14 cellular contexts compared by ENCODE assay signal in the genomic region with DNA sequence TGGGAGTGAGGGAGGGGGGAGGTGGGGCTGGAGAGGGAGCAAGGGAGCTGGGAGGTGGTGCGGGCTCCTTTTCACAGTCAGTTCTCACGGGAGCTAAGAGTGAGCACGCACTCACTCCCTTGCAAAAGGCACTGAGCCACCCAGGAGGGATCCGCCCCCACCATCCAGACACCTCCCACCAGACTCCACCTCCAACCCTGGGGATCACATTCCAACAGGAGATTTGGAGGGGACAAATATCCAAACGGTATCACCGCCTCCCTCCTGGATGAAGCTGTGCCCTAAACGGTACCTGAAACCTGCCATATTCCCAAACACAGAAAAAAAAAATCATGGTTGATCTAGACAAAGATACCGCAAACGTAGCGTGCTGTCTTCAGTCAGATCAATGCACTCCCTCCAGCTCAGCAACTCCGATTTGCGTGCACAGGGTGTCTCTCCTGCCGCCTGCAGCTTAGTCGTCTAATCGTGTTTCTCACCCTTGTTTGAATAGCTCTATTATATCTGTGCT. TPM values are rescaled to one million over a fixed set of nuclear protein-coding genes. Genes with fewer than 3 reads are reported as not detected.
DNase-seq lines count a peak whose midpoint lies in the region; ATAC-seq, FAIRE-seq and TF ChIP-seq lines count a peak whose summit lies in the region.
"Had no signal": no experiment of that assay in that cellular context is flagged by ENCODE, and none has a peak within 500 bp of the region (broad histone marks: within the 10 kb centered on the region; RNA-seq: fewer than 3 reads in every experiment).

No MANE protein-coding gene starts in this region.

- H3K27me3 ChIP-seq in hepatocyte: no peaks in the 10 kb centered on the region
- H3K27me3 ChIP-seq in pancreas: no peaks in the 10 kb centered on the region

- H3K4me3 ChIP-seq in HEK293 (ENCODE audit: low read depth, low read length) (no peak overlapping the region), hepatocyte (no peak overlapping the region), pancreas (peak overlapping the region in 2 of 4 donors; percentile 20 to 24)

- peaks cover 4% of the 10 kb centered on the region for H3K36me3 Mint-ChIP-seq in T-helper 17 cell (ENCODE audit: low read depth)

- peak overlapping the region; percentile 14 for H3K27ac Mint-ChIP-seq in T-helper 17 cell
- H3K27ac Mint-ChIP-seq: HFFc6 had no signal

- H3K79me2 ChIP-seq in hepatocyte: no peaks in the 10 kb centered on the region

- H3K4me1 ChIP-seq in HEK293 (ENCODE audit: control insufficient read depth, insufficient read depth, low read length) (no peaks in the 10 kb centered on the region), hepatocyte (ENCODE audit: insufficient read depth) (peaks cover 5% of the 10 kb centered on the region), pancreas (peaks cover 0 to 4% (median 0%) of the 10 kb centered on the region in 3 donors)

- CTCF ChIA-PET in HEK293 (lab: Yijun Ruan, JAX): interaction anchor here (0.7 kb wide), 1 partner anchor 115 kb away, joined by 3 read pairs; no protein-coding TSS in a partner anchor

- FAIRE-seq in pancreas (lab: Jason Lieb, UNC) (no peak), RCC 7860 (lab: Jason Lieb, UNC) (no peak)
- FAIRE-seq: islet of Langerhans had no signal

- H3K27me3 Mint-ChIP-seq in T-helper 17 cell: peaks cover 71% of the 10 kb centered on the region

- no peaks in the 10 kb centered on the region for H3K9me2 ChIP-seq in hepatocyte (replicated peaks; ENCODE audit: insufficient read depth)

- H2AFZ ChIP-seq in hepatocyte: no peak overlapping the region

- ATAC-seq in T-helper 17 cell (no peak), pancreas (peak; percentile 67 to 86 (median 76)), HG03025 (IDR thresholded peaks at IDR 0.05; ENCODE audit: low FRiP score, unreplicated experiment) (no peak)

- no peak overlapping the region for H3K4me3 Mint-ChIP-seq in T-helper 17 cell
- H3K4me3 Mint-ChIP-seq: HFFc6 had no signal

- POLR2A ChIA-PET in HEK293 (lab: Yijun Ruan, JAX): no interaction called here

- peak overlapping the region; percentile 69 for H3K4me2 ChIP-seq in hepatocyte

- no peaks in the 10 kb centered on the region for H4K20me1 ChIP-seq in hepatocyte (ENCODE audit: insufficient read depth, poor library complexity, severe bottlenecking)

- H3K4me1 Mint-ChIP-seq in T-helper 17 cell: peaks cover 3% of the 10 kb centered on the region

- H3K27ac ChIP-seq in HEK293 (ENCODE audit: extremely low read depth, low read depth, low read length) (no peak overlapping the region), hepatocyte (no peak overlapping the region), pancreas (no peak overlapping the region)
- H3K27ac ChIP-seq: epithelial cell of prostate had no signal

- WGBS in hepatocyte (ENCODE audit: low lambda C conversion rate, missing lambda C conversion rate): 5% methylated on average over 13 of the region's 15 CpGs
- 2 to 6% methylated on average over 15 of the region's 15 CpGs for WGBS in pancreas, 2 donors

- no peak for DNase-seq in T-helper 17 cell
- DNase-seq in hepatocyte (ENCODE audit: low spot score): peak; percentile 72
- peak in 4 of 6 donors; percentile 16 to 58 (median 34) for DNase-seq in pancreas
- no peak for DNase-seq in DMS 273 treated with DMSO at 0.1 percent for 48 hours (lab: John Stamatoyannopoulos, UW)
- DNase-seq in AG08395 (ENCODE audit: low spot score): no peak
- no peak for DNase-seq in RCC 7860 (ENCODE audit: low spot score)
- DNase-seq: HFFc6, OCI-M1 had no signal

- H3K9me3 ChIP-seq in HEK293 (ENCODE audit: control insufficient read depth, insufficient read depth, low read depth, low read length) (no peaks in the 10 kb centered on the region), T-helper 17 cell (ENCODE audit: control insufficient read depth, low read length, poor library complexity, severe bottlenecking) (no peaks in the 10 kb centered on the region), hepatocyte (ENCODE audit: low read depth) (no peaks in the 10 kb centered on the region), pancreas (no peaks in the 10 kb centered on the region)

- H3K36me3 ChIP-seq in HEK293 (ENCODE audit: control insufficient read depth in 2 of 2, insufficient read depth in 1 of 2, low read length in 2 of 2) (no peaks in the 10 kb centered on the region), hepatocyte (replicated peaks; ENCODE audit: insufficient read depth, low read depth) (no peaks in the 10 kb centered on the region), pancreas (no peaks in the 10 kb centered on the region)

- intact Hi-C loops in pancreas (cut with DNase I): no loop called here

- TF ChIP-seq CTCF in HEK293 (tag by site-specific recombination; IDR thresholded peaks at IDR 0.05): no peak
- peak; percentile 4 for TF ChIP-seq CTCF in hepatocyte (IDR thresholded peaks at IDR 0.05; ENCODE audit: poor library complexity)
- no peak for TF ChIP-seq CTCF in pancreas (IDR thresholded peaks at IDR 0.05)

TF ChIP-seq in HEK293, 187 proteins besides CTCF, POLR2A, EP300 and RAD21 (continues in another document):
- TF ChIP-seq ZNF76 (tag by site-specific recombination; IDR thresholded peaks at IDR 0.05; ENCODE audit: borderline replicate concordance, low read depth): no peak
- no peak for TF ChIP-seq ZNF138 (tag by site-specific recombination; IDR thresholded peaks at IDR 0.05; ENCODE audit: borderline replicate concordance)
- TF ChIP-seq ZNF544 (tag by site-specific recombination; IDR thresholded peaks at IDR 0.05): no peak
- no peak for TF ChIP-seq ZNF514 (tag by site-specific recombination; IDR thresholded peaks at IDR 0.05)
- no peak for TF ChIP-seq ZNF223 (tag by site-specific recombination; IDR thresholded peaks at IDR 0.05)
- no peak for TF ChIP-seq ZNF785 (tag by site-specific recombination; IDR thresholded peaks at IDR 0.05)
- peak; percentile 52; the same call in 1 of the 2 replicates for TF ChIP-seq WT1 (tag by site-specific recombination; IDR thresholded peaks at IDR 0.05)
- TF ChIP-seq GLIS2 (tag by site-specific recombination; IDR thresholded peaks at IDR 0.05): peak; percentile 26; the same call in 1 of the 2 replicates
- no peak for TF ChIP-seq ZNF112 (tag by site-specific recombination; IDR thresholded peaks at IDR 0.05)
- peak; percentile 61 for TF ChIP-seq ZBTB17 (tag by site-specific recombination; IDR thresholded peaks at IDR 0.05)
- no peak for TF ChIP-seq ZNF37A (tag by site-specific recombination; IDR thresholded peaks at IDR 0.05)
- no peak for TF ChIP-seq ZNF521 (tag by site-specific recombination; IDR thresholded peaks at IDR 0.05)
- TF ChIP-seq ZNF341 (tag by site-specific recombination; IDR thresholded peaks at IDR 0.05; ENCODE audit: low read depth): no peak
- TF ChIP-seq PATZ1 (tag by site-specific recombination; IDR thresholded peaks at IDR 0.05): peak; percentile 43; the same call in 1 of the 2 replicates
- TF ChIP-seq RBAK (tag by site-specific recombination; IDR thresholded peaks at IDR 0.05): no peak
- TF ChIP-seq ZNF560 (tag by site-specific recombination; IDR thresholded peaks at IDR 0.05; ENCODE audit: borderline replicate concordance): no peak
- no peak for TF ChIP-seq ZNF791 (tag by site-specific recombination; IDR thresholded peaks at IDR 0.05)
- no peak for TF ChIP-seq ZNF510 (tag by site-specific recombination; IDR thresholded peaks at IDR 0.05; ENCODE audit: insufficient replicate concordance)
- no peak for TF ChIP-seq ZNF621 (tag by site-specific recombination; IDR thresholded peaks at IDR 0.05)
- no peak for TF ChIP-seq GLI2 (tag by site-specific recombination; IDR thresholded peaks at IDR 0.05; ENCODE audit: borderline replicate concordance, low read depth)

RNA-seq across cellular contexts. Expression of gene PRKAG2, which starts 20.3 kb away (rescaled TPM):
- total RNA-seq in T-helper 17 cell: 10 to 100 TPM; 41.3 to 51.8 TPM
- total RNA-seq in hepatocyte: 14.0 and 17.8 TPM in 2 replicates
- 21.8 and 23.4 TPM in 2 replicates for polyA plus RNA-seq in hepatocyte
- total RNA-seq in pancreas: 10 to 100 TPM in 2 of 6 donors, 1 to 10 TPM in 4; 7.4 to 16.7 (median 9.2) TPM
- polyA plus RNA-seq in pancreas: 10 to 100 TPM in 1 of 2 donors, 1 to 10 TPM in 1; 8.6 to 13.1 TPM

RNA-seq across cellular contexts. Expression of gene GALNTL5, which starts 59.0 kb away (rescaled TPM):
- not detected for total RNA-seq in T-helper 17 cell
- total RNA-seq in hepatocyte: not detected in 2 replicates
- not detected in 2 replicates for polyA plus RNA-seq in hepatocyte
- not detected for total RNA-seq in pancreas
- not detected for polyA plus RNA-seq in pancreas
- total RNA-seq: HFFc6, renal cortical epithelial cell, urinary bladder had no signal
- polyA plus RNA-seq: urinary bladder had no signal

Comparison
In these comparisons a context has a peak if more than half of its experiments do, and no peak if none do; other contexts are left out.
1. ATAC-seq: peak in pancreas (4 of 4); none in T-helper 17 cell (single experiment) and HG03025 (single experiment).
2. DNase-seq: peak in hepatocyte (single experiment) and pancreas (4 of 6); none in T-helper 17 cell (0 of 3), DMS 273 treated with DMSO at 0.1 percent for 48 hours (single experiment), AG08395 (single experiment) and RCC 7860 (single experiment).